12 cellular contexts compared by ENCODE assay signal in the genomic region with DNA sequence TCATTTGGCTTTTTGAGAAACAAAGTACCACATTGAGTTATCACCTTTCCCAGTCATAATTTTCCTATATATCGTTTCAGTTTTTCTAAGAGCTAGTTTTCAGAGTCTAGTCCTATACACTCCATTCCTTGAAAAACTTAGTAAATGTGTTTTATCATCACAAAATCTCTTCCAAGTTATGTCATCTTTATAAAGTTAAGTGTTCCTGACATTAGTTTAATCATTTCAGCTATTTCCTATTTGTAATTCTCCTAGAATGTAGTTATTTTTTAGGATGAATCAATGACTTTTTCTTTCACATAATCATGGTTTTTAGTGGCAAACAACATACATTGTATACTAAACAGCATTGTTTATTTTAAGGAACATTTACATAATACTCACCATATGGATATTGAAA.
DNase-seq lines count a peak whose midpoint lies in the region; ATAC-seq, FAIRE-seq and TF ChIP-seq lines count a peak whose summit lies in the region.
"Had no signal": no experiment of that assay in that cellular context is flagged by ENCODE, and none has a peak within 500 bp of the region (broad histone marks: within the 10 kb centered on the region; RNA-seq: fewer than 3 reads in every experiment).

No MANE protein-coding gene starts in this region.

- peak; percentile 50 for DNase-seq in EH (ENCODE audit: low read depth)
- no peak for DNase-seq in HCT116 (ENCODE audit: low read depth, low spot score)
- no peak for DNase-seq in small intestine
- DNase-seq in ACHN, result no peak
- no peak for DNase-seq in NK-92 (lab: John Stamatoyannopoulos, UW; ENCODE audit: unreplicated experiment)
- DNase-seq in foreskin keratinocyte, result no peak
- DNase-seq: CD4-positive, CD25-positive, alpha-beta regulatory T cell; DMS53; KG1 had no signal

- 74 to 89% (median 80%) methylated on average over 1 of the region's 1 CpG for WGBS in small intestine, 3 donors

- no peaks in the 10 kb centered on the region for H3K4me1 ChIP-seq in HCT116 (ENCODE audit: control insufficient read depth in 1 of 2, insufficient read depth in 2 of 2, low read length in 2 of 2)
- no peaks in the 10 kb centered on the region for H3K4me1 ChIP-seq in small intestine (ENCODE audit: control insufficient read depth in 2 of 2, insufficient read depth in 1 of 2, low read depth in 1 of 2, low read length in 1 of 2)
- H3K4me1 ChIP-seq in foreskin keratinocyte, result no peaks in the 10 kb centered on the region
- H3K4me1 ChIP-seq: BLaER1 treated with 17β-estradiol and CSF1 and Interleukin-3, amounts not matched to agents 10 nM and 100 nM had no signal

- TF ChIP-seq CTCF in HCT116 (IDR thresholded peaks at IDR 0.05 in 2 of 3, conservative IDR thresholded peaks at IDR 0.05 in 1 of 3; ENCODE audit: borderline replicate concordance in 1 of 3, insufficient read depth in 1 of 3, low read depth in 2 of 3, low read length in 2 of 3) (no peak), foreskin keratinocyte (conservative IDR thresholded peaks at IDR 0.05) (no peak)

- H3K9ac ChIP-seq in HCT116 (ENCODE audit: low read length), result no peak overlapping the region
- H3K9ac ChIP-seq: BLaER1 treated with 17β-estradiol and CSF1 and Interleukin-3, amounts not matched to agents 10 nM and 100 nM had no signal

- POLR2A ChIA-PET in HCT116 (lab: Charles Lee), result no interaction called here

- FAIRE-seq in TTC549 (lab: Jason Lieb, UNC), result peak; percentile 33
- peak; percentile 33 for FAIRE-seq in small intestine (lab: Jason Lieb, UNC)
- FAIRE-seq: GM12891 had no signal

- ATAC-seq in HCT116 (no peak), foreskin keratinocyte (no peak)

- H3K4me3 ChIP-seq in HCT116 (replicated peaks in 1 of 2; ENCODE audit: low read depth in 1 of 2, low read length in 2 of 2) (no peak overlapping the region), small intestine (ENCODE audit: low read depth in 1 of 2, low read length in 2 of 2) (no peak overlapping the region)
- H3K4me3 ChIP-seq: BLaER1 treated with 17β-estradiol and CSF1 and Interleukin-3, amounts not matched to agents 10 nM and 100 nM had no signal

- no peaks in the 10 kb centered on the region for H4K20me1 ChIP-seq in HCT116 (ENCODE audit: insufficient read depth)
- H4K20me1 ChIP-seq: BLaER1 treated with 17β-estradiol and CSF1 and Interleukin-3, amounts not matched to agents 10 nM and 100 nM had no signal

- H3K4me2 ChIP-seq in HCT116 (ENCODE audit: low read length), result no peak overlapping the region
- H3K4me2 ChIP-seq: BLaER1 treated with 17β-estradiol and CSF1 and Interleukin-3, amounts not matched to agents 10 nM and 100 nM had no signal

- H3K9me3 ChIP-seq in HCT116 (ENCODE audit: control insufficient read depth in 1 of 2, insufficient read depth in 1 of 2, low read depth in 1 of 2, low read length in 2 of 2) (no peaks in the 10 kb centered on the region), small intestine (ENCODE audit: control insufficient read depth, low read depth) (no peaks in the 10 kb centered on the region)
- H3K9me3 ChIP-seq: BLaER1 treated with 17β-estradiol and CSF1 and Interleukin-3, amounts not matched to agents 10 nM and 100 nM had no signal

- no peaks in the 10 kb centered on the region for H3K9me2 ChIP-seq in HCT116 (ENCODE audit: insufficient read depth)

- RAD21 ChIA-PET in HCT116 (lab: Charles Lee; ENCODE audit: low non-redundant PET in 1 of 2, low total read pairs in 2 of 2, uncharacterized antibody in 2 of 2, unreplicated experiment in 2 of 2), result no interaction called here

- in situ Hi-C loops in ACHN (cut with HindIII; ENCODE audit: low pct_ligation_motif_present, low pct_unique_long_range_greater_than_20kb, low sequenced_read_pairs), result no loop called here

- H3K27ac ChIP-seq in HCT116 (ENCODE audit: low read depth, low read length) (no peak overlapping the region), small intestine (ENCODE audit: low read depth in 1 of 2, low read length in 1 of 2) (no peak overlapping the region), foreskin keratinocyte (no peak overlapping the region)
- H3K27ac ChIP-seq: BLaER1 treated with 17β-estradiol and CSF1 and Interleukin-3, amounts not matched to agents 10 nM and 100 nM had no signal

- intact Hi-C loops in HCT116 (cut with micrococcal nuclease), result no loop called here

- CTCF ChIA-PET in HCT116 (lab: Charles Lee), result no interaction called here

- no TSS peak for BruUV-seq in HCT116 (replicated peaks; lab: Mats Ljungman, UMichigan)

- H3K27me3 ChIP-seq in HCT116 (ENCODE audit: insufficient read depth, low read length) (no peaks in the 10 kb centered on the region), small intestine (ENCODE audit: control insufficient read depth in 2 of 2, insufficient read depth in 2 of 2, low read length in 2 of 2) (no peaks in the 10 kb centered on the region), foreskin keratinocyte (no peaks in the 10 kb centered on the region)
- H3K27me3 ChIP-seq: BLaER1 treated with 17β-estradiol and CSF1 and Interleukin-3, amounts not matched to agents 10 nM and 100 nM had no signal

- TF ChIP-seq RAD21 in HCT116 (IDR thresholded peaks at IDR 0.05; ENCODE audit: low read depth), result no peak

- peak overlapping the region; percentile 9 for H2AFZ ChIP-seq in HCT116 (ENCODE audit: low read depth, low read length, poor library complexity, severe bottlenecking)

- H3K79me2 ChIP-seq in HCT116 (ENCODE audit: insufficient read depth, low read length), result no peaks in the 10 kb centered on the region

- no peaks in the 10 kb centered on the region for H3K36me3 ChIP-seq in HCT116 (ENCODE audit: control insufficient read depth in 1 of 2, insufficient read depth in 2 of 2, low read length in 2 of 2)
- no peaks in the 10 kb centered on the region for H3K36me3 ChIP-seq in small intestine (ENCODE audit: control insufficient read depth in 2 of 2, insufficient read depth in 2 of 2, low read length in 2 of 2)
- H3K36me3 ChIP-seq: BLaER1 treated with 17β-estradiol and CSF1 and Interleukin-3, amounts not matched to agents 10 nM and 100 nM had no signal

- no peak for TF ChIP-seq POLR2A in HCT116 (IDR thresholded peaks at IDR 0.05; ENCODE audit: borderline replicate concordance, extremely low read depth, insufficient read depth, insufficient read length)

TF ChIP-seq in HCT116, 20 proteins besides CTCF, POLR2A, EP300 and RAD21:
- TF ChIP-seq ELF1 (IDR thresholded peaks at IDR 0.05; ENCODE audit: borderline replicate concordance, low read depth), result no peak
- TF ChIP-seq ZNF274 (IDR thresholded peaks at IDR 0.05; ENCODE audit: low read depth, low read length), result no peak
- no peak for TF ChIP-seq REST (IDR thresholded peaks at IDR 0.05; ENCODE audit: low read depth)
- no peak for TF ChIP-seq EGR1 (IDR thresholded peaks at IDR 0.05; ENCODE audit: low read depth)
- no peak for TF ChIP-seq SIN3A (IDR thresholded peaks at IDR 0.05; ENCODE audit: low read depth)
- TF ChIP-seq CBX3 (IDR thresholded peaks at IDR 0.05; ENCODE audit: low read depth), result no peak
- TF ChIP-seq EZH2 (IDR thresholded peaks at IDR 0.05), result no peak
- no peak for TF ChIP-seq SP1 (IDR thresholded peaks at IDR 0.05; ENCODE audit: low read depth)
- TF ChIP-seq POLR2AphosphoS5 (IDR thresholded peaks at IDR 0.05; ENCODE audit: low read depth, low read length), result no peak
- no peak for TF ChIP-seq CEBPB (IDR thresholded peaks at IDR 0.05; ENCODE audit: low read depth)
- no peak for TF ChIP-seq EZH2phosphoT487 (IDR thresholded peaks at IDR 0.05; ENCODE audit: borderline replicate concordance)
- TF ChIP-seq, protein P1, sequence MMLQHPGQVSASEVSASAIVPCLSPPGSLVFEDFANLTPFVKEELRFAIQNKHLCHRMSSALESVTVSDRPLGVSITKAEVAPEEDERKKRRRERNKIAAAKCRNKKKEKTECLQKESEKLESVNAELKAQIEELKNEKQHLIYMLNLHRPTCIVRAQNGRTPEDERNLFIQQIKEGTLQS (IDR thresholded peaks at IDR 0.05), result no peak
- no peak for TF ChIP-seq FOSL1 (IDR thresholded peaks at IDR 0.05; ENCODE audit: low read depth)
- no peak for TF ChIP-seq JUND (IDR thresholded peaks at IDR 0.05)
